ENCODE assay signal across 14 cellular contexts in the genomic region with DNA sequence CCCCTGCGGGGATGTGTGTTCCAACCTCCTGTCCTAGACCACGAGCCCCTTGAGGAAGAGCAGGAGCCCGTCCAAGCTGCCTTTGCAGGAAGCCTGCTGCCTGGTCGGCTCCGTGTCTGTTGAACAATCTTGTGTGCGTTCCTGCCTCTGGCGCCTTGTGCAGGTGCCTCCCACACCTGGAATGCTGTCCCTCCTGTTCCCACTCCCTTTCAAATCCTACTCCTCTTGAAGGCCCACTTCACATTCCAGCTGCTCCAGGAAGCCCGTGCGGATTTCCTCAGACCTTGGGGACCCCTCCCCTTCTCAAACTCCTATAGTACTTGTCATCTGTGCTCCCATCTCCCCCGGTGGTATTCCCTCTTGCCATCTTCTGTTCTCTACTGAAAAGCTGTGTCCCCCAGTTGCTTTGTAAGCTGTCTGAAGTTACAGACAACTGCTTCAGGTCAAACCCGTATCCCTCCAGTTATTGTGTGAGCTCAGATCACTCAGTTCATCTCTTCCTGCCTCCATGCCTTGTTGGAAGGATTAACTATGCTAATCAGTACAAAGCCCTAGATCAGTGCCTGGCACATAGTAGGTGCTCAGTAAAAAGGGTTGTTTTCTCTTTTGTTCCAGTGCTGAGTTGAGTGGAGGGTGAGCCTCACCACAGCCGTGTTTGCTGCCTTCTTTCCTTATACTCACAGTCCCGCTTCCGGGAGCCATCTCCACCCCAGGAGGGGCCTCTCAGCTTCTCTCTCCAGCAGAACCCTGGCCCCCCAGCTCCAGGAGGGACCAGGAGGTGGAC.
A peak's percentile ranks its signal among the peaks of the same experiment; 100 is the strongest.
DNase-seq lines count a peak whose midpoint lies in the region; ATAC-seq and TF ChIP-seq lines count a peak whose summit lies in the region.
"Had no signal": no experiment of that assay in that cellular context is flagged by ENCODE, and none has a peak within 500 bp of the region (broad histone marks: within the 10 kb centered on the region; RNA-seq: fewer than 3 reads in every experiment).

No MANE protein-coding gene starts in this region.

- TF ChIP-seq CTCF in HEK293 (tag by site-specific recombination; IDR thresholded peaks at IDR 0.05) (no peak), SK-N-SH (IDR thresholded peaks at IDR 0.05) (no peak), spleen (IDR thresholded peaks at IDR 0.05 in 8 of 11, conservative IDR thresholded peaks at IDR 0.05 in 3 of 11) (no peak)

- no peaks in the 10 kb centered on the region for H3K9me3 Mint-ChIP-seq in activated CD4-positive, alpha-beta memory T cell treated with anti-CD3 and anti-CD28 coated beads for 36 hours

- H3K9me3 ChIP-seq in HEK293 (ENCODE audit: control insufficient read depth, insufficient read depth, low read depth, low read length) (no peaks in the 10 kb centered on the region), SK-N-SH (no peaks in the 10 kb centered on the region), spleen (peaks cover 0 to 8% (median 2%) of the 10 kb centered on the region in 8 donors)
- H3K9me3 ChIP-seq: right atrium auricular region, testis had no signal

- ATAC-seq in GM21576 (IDR thresholded peaks at IDR 0.05; ENCODE audit: unreplicated experiment): no peak
- no peak for ATAC-seq in HG03159 (IDR thresholded peaks at IDR 0.05; ENCODE audit: unreplicated experiment)
- ATAC-seq: CD8-positive, alpha-beta T cell had no signal

- H3K9me2 ChIP-seq in SK-N-SH: no peaks in the 10 kb centered on the region

- POLR2A ChIA-PET in HEK293 (lab: Yijun Ruan, JAX): no interaction called here
- POLR2A ChIA-PET in SK-N-SH (lab: Yijun Ruan, JAX): interaction anchor here (0.6 to 2.0 kb wide), 4 partner anchors 12 to 210 kb away, joined by 3 to 12 read pairs (median 4); no protein-coding TSS in a partner anchor
- POLR2A ChIA-PET in activated CD4-positive, alpha-beta memory T cell treated with anti-CD3 and anti-CD28 coated beads for 36 hours (lab: Charles Lee): no interaction called here

- no peak overlapping the region for H2AFZ ChIP-seq in SK-N-SH (ENCODE audit: low read depth)

- no peaks in the 10 kb centered on the region for H3K27me3 ChIP-seq in SK-N-SH (ENCODE audit: insufficient read depth)
- H3K27me3 ChIP-seq in spleen (replicated peaks in 1 of 7): no peaks in the 10 kb centered on the region
- H3K27me3 ChIP-seq: right atrium auricular region, testis had no signal

- H4K20me1 ChIP-seq in SK-N-SH (ENCODE audit: insufficient read depth): peaks cover 8% of the 10 kb centered on the region

- H3K36me3 ChIP-seq in HEK293 (ENCODE audit: control insufficient read depth in 2 of 2, insufficient read depth in 1 of 2, low read length in 2 of 2) (no peaks in the 10 kb centered on the region), SK-N-SH (replicated peaks in 1 of 2; ENCODE audit: control insufficient read depth in 1 of 2, insufficient read depth in 2 of 2, low read length in 1 of 2) (no peaks in the 10 kb centered on the region), spleen (no peaks in the 10 kb centered on the region)
- H3K36me3 ChIP-seq: right atrium auricular region had no signal

- H3K4me2 ChIP-seq in SK-N-SH: peak overlapping the region; percentile 42; the same call in 1 of the 2 replicates

- H3K27ac ChIP-seq in HEK293 (ENCODE audit: extremely low read depth, low read depth, low read length) (no peak overlapping the region), SK-N-SH (ENCODE audit: low read depth in 2 of 2, low read length in 1 of 2) (peak overlapping the region; percentile 47 to 77), spleen (peak overlapping the region in 5 of 8 donors; percentile 11 to 42 (median 28))
- H3K27ac ChIP-seq: right atrium auricular region, testis had no signal

- intact Hi-C loops in spleen (cut with DNase I; ENCODE audit: low total_unique reads): no loop called here
- intact Hi-C loops in activated CD4-positive, alpha-beta memory T cell treated with anti-CD3 and anti-CD28 coated beads for 36 hours (cut with micrococcal nuclease): no loop called here

- H3F3A ChIP-seq in SK-N-SH (replicated peaks; ENCODE audit: insufficient read depth): peaks cover 24% of the 10 kb centered on the region

- H3K79me2 ChIP-seq in SK-N-SH (ENCODE audit: insufficient read depth): no peaks in the 10 kb centered on the region

- no peak overlapping the region for H3K9ac ChIP-seq in SK-N-SH

- peaks cover 4% of the 10 kb centered on the region for H3K27me3 Mint-ChIP-seq in activated CD4-positive, alpha-beta memory T cell treated with anti-CD3 and anti-CD28 coated beads for 36 hours
- H3K27me3 Mint-ChIP-seq: activated CD4-positive, alpha-beta T cell treated with anti-CD3 and anti-CD28 coated beads for 36 hours had no signal

- no peaks in the 10 kb centered on the region for H3K36me3 Mint-ChIP-seq in activated CD4-positive, alpha-beta memory T cell treated with anti-CD3 and anti-CD28 coated beads for 36 hours
- H3K36me3 Mint-ChIP-seq: CD8-positive, alpha-beta T cell had no signal

- DNase-seq in SK-N-SH (no peak), kidney tubule cell (ENCODE audit: low spot score) (peak; percentile 8), spleen (no peak)
- no peak for DNase-seq in activated naive CD4-positive, alpha-beta T cell treated with anti-CD3 and anti-CD28 coated beads, Interleukin-2, amount 50 U/mL, for 16 hours
- DNase-seq in activated CD4-positive, alpha-beta memory T cell treated with anti-CD3 and anti-CD28 coated beads for 36 hours: no peak
- DNase-seq: activated CD4-positive, alpha-beta T cell treated with anti-CD3 and anti-CD28 coated beads for 36 hours; CD8-positive, alpha-beta T cell; hypothalamus; MV-4-11; testis had no signal

- no peaks in the 10 kb centered on the region for H3K4me1 Mint-ChIP-seq in activated CD4-positive, alpha-beta memory T cell treated with anti-CD3 and anti-CD28 coated beads for 36 hours (ENCODE audit: low read depth)
- H3K4me1 Mint-ChIP-seq: activated CD4-positive, alpha-beta T cell treated with anti-CD3 and anti-CD28 coated beads for 36 hours had no signal

- H3K4me3 Mint-ChIP-seq in activated CD4-positive, alpha-beta memory T cell treated with anti-CD3 and anti-CD28 coated beads for 36 hours: no peak overlapping the region
- H3K4me3 Mint-ChIP-seq: activated CD4-positive, alpha-beta T cell treated with anti-CD3 and anti-CD28 coated beads for 36 hours; CD8-positive, alpha-beta T cell had no signal

- CTCF ChIA-PET in HEK293 (lab: Yijun Ruan, JAX) (interaction anchor here (0.6 to 1.7 kb wide), 3 partner anchors 40 to 262 kb away, joined by 3 to 4 read pairs (median 3); no protein-coding TSS in a partner anchor), SK-N-SH (lab: Yijun Ruan, JAX) (interaction anchor here (0.7 to 1.5 kb wide), 9 partner anchors 16 to 262 kb away, joined by 3 to 7 read pairs (median 3); no protein-coding TSS in a partner anchor)
- CTCF ChIA-PET in activated CD4-positive, alpha-beta memory T cell treated with anti-CD3 and anti-CD28 coated beads for 36 hours (lab: Charles Lee): no interaction called here

- H3K4me1 ChIP-seq in HEK293 (ENCODE audit: control insufficient read depth, insufficient read depth, low read length): no peaks in the 10 kb centered on the region
- H3K4me1 ChIP-seq in SK-N-SH (ENCODE audit: control insufficient read depth in 1 of 2, insufficient read depth in 2 of 2, low read depth in 1 of 2, low read length in 1 of 2): peaks cover 25 to 93% of the 10 kb centered on the region in 2 experiments; a peak in 3 of 4 replicates
- H3K4me1 ChIP-seq in spleen: peaks cover 5 to 45% (median 29%) of the 10 kb centered on the region in 6 donors

- no peak for TF ChIP-seq EP300 in SK-N-SH (IDR thresholded peaks at IDR 0.05; ENCODE audit: borderline replicate concordance in 1 of 2, low read depth in 1 of 2, low read length in 1 of 2)

- no peak for TF ChIP-seq POLR2A in spleen (IDR thresholded peaks at IDR 0.05)

- TF ChIP-seq RAD21 in SK-N-SH (IDR thresholded peaks at IDR 0.05; ENCODE audit: low read length): no peak

- H3K27ac Mint-ChIP-seq in activated CD4-positive, alpha-beta memory T cell treated with anti-CD3 and anti-CD28 coated beads for 36 hours: no peak overlapping the region
- H3K27ac Mint-ChIP-seq: activated CD4-positive, alpha-beta T cell treated with anti-CD3 and anti-CD28 coated beads for 36 hours; CD8-positive, alpha-beta T cell had no signal

- no peak overlapping the region for H3K4me3 ChIP-seq in HEK293 (ENCODE audit: low read depth, low read length)
- H3K4me3 ChIP-seq in SK-N-SH (ENCODE audit: low read depth in 2 of 2, low read length in 1 of 2): no peak overlapping the region
- no peak overlapping the region for H3K4me3 ChIP-seq in spleen
- H3K4me3 ChIP-seq: right atrium auricular region, testis had no signal

- WGBS in SK-N-SH (ENCODE audit: low lambda C conversion rate): 75% methylated on average over 12 of the region's 14 CpGs
- WGBS in spleen, 5 donors: 46 to 72% (median 56%) methylated on average over 14 of the region's 14 CpGs

TF ChIP-seq in HEK293, 187 proteins besides CTCF, POLR2A, EP300 and RAD21 (continues in another document):
- no peak for TF ChIP-seq ZNF530 (tag by site-specific recombination; IDR thresholded peaks at IDR 0.05; ENCODE audit: low read depth)

TF ChIP-seq in SK-N-SH, 30 proteins besides CTCF, POLR2A, EP300 and RAD21 (continues in another document):
- TF ChIP-seq PBX3 (IDR thresholded peaks at IDR 0.05) (no peak), USF1 (IDR thresholded peaks at IDR 0.05; ENCODE audit: borderline replicate concordance, low read depth) (no peak), GATA2 (CRISPR knock-in tag; IDR thresholded peaks at IDR 0.05) (no peak), MAX (IDR thresholded peaks at IDR 0.05; ENCODE audit: low read depth) (no peak), MEF2A (IDR thresholded peaks at IDR 0.05; ENCODE audit: borderline replicate concordance, low read depth) (no peak), TEAD4 (IDR thresholded peaks at IDR 0.05; ENCODE audit: borderline replicate concordance, insufficient read depth) (no peak)
